8 cellular contexts compared by ENCODE assay signal in the genomic region with DNA sequence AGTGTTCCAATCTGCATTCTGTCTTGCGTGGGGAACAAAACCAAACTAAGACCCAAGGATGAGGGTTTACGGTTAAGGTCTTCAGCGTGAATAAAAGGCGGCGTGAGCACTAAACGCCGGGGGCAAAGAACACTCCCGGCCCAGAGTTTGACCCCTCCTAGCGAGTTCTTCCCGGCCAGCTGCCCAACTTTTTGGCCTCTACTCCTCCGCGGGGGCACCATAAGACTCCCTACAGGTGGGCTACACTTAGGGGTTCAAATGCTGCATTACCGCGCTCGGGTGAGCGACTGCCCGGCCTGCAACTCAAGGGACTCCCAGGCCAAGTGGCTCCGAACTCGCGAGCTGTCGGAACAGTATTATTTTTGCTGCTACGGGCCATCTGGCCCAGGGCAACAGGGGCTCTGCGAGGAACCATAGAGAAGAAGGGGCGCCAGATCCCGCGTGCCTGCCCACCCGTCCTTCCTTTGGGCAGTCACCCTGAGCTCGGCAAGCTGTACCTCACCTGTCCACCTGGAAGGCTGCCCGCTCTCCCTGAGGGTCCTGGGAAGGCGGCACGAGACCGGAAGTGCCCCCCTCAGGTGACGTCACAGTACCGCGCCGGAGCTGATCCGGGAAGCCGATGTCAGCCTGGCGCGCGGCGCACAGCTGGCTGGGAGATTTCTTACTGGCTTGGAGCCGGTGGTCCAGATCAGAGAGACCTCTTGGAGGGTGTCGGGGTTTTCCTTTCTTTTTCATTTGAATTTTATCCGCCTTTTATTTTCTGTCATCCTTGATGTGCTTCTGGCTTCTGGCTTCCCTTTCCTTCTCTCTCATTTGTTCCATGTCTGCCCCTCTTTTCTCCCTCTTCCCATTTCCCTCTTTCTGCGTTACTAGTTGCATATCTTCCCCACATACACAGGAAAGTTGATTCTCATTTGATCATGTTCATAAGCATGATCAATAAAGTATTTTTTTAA. TPM values are rescaled to one million over a fixed set of nuclear protein-coding genes. Genes with fewer than 3 reads are reported as not detected.
DNase-seq lines count a peak whose midpoint lies in the region; ATAC-seq and TF ChIP-seq lines count a peak whose summit lies in the region.

TSS of gene LDAH (minus strand) at position 567 of the 956 bp plus-strand sequence. CDS start 21,638 bp downstream, outside the sequence.

- DNase-seq in CD14-positive monocyte (ENCODE audit: low spot score) (peak; percentile 61), NCI-H748 treated with DMSO at 0.1 percent for 48 hours (lab: John Stamatoyannopoulos, UW) (peak; percentile 77), dorsolateral prefrontal cortex (peak; percentile 74 to 89 (median 86)), right lobe of liver (peak; percentile 91 to 94 (median 93))
- DNase-seq in activated CD4-positive, alpha-beta memory T cell treated with anti-CD3 and anti-CD28 coated beads for 36 hours, result peak; percentile 90
- peak; percentile 87 for DNase-seq in stimulated activated CD4-positive, alpha-beta T cell treated with anti-CD3 and anti-CD28 coated beads, Interleukin-4, amount 100 ng/mL, for 24 hours

- CTCF ChIA-PET in activated CD4-positive, alpha-beta memory T cell treated with anti-CD3 and anti-CD28 coated beads for 36 hours (lab: Charles Lee), result interaction anchor here (1.0 to 1.5 kb wide), 4 partner anchors 40 to 161 kb away, joined by 3 to 4 read pairs (median 4); no protein-coding TSS in a partner anchor

- POLR2A ChIA-PET in activated CD4-positive, alpha-beta memory T cell treated with anti-CD3 and anti-CD28 coated beads for 36 hours (lab: Charles Lee), result interaction anchor here (0.7 to 1.5 kb wide), 2 partner anchors 24 to 155 kb away, joined by 3 to 4 read pairs; no protein-coding TSS in a partner anchor

- peaks cover 9% of the 10 kb centered on the region for H3K4me1 Mint-ChIP-seq in CD14-positive monocyte
- peaks cover 32% of the 10 kb centered on the region for H3K4me1 Mint-ChIP-seq in activated CD4-positive, alpha-beta memory T cell treated with anti-CD3 and anti-CD28 coated beads for 36 hours (ENCODE audit: low read depth)

- H3K4me1 ChIP-seq in right lobe of liver, result no peaks in the 10 kb centered on the region

- TF ChIP-seq CTCF in CD14-positive monocyte (IDR thresholded peaks at IDR 0.05) (no peak), dorsolateral prefrontal cortex (IDR thresholded peaks at IDR 0.05 in 54 of 56, conservative IDR thresholded peaks at IDR 0.05 in 2 of 56; ENCODE audit: low read depth in 1 of 56, partially characterized antibody in 56 of 56) (peak in 12 of 56 donors; percentile 7 to 32 (median 14)), right lobe of liver (IDR thresholded peaks at IDR 0.05) (no peak)

- under 1% methylated on average over 21 of the region's 46 CpGs for WGBS in right lobe of liver (ENCODE audit: insufficient coverage, low coverage, low lambda C conversion rate, missing lambda C conversion rate)

- H3K9me3 Mint-ChIP-seq in CD14-positive monocyte, result peaks cover 0 to 3% (median 0%) of the 10 kb centered on the region in 7 donors
- H3K9me3 Mint-ChIP-seq in activated CD4-positive, alpha-beta memory T cell treated with anti-CD3 and anti-CD28 coated beads for 36 hours, result peaks cover 2% of the 10 kb centered on the region

- no peaks in the 10 kb centered on the region for H3K36me3 Mint-ChIP-seq in CD14-positive monocyte
- peaks cover 9% of the 10 kb centered on the region for H3K36me3 Mint-ChIP-seq in activated CD4-positive, alpha-beta memory T cell treated with anti-CD3 and anti-CD28 coated beads for 36 hours

- H3K27me3 Mint-ChIP-seq in CD14-positive monocyte (ENCODE audit: low read depth in 3 of 3), result peaks cover 3 to 17% (median 10%) of the 10 kb centered on the region in 3 donors
- no peaks in the 10 kb centered on the region for H3K27me3 Mint-ChIP-seq in activated CD4-positive, alpha-beta memory T cell treated with anti-CD3 and anti-CD28 coated beads for 36 hours

- H3K27me3 ChIP-seq in dorsolateral prefrontal cortex (no peaks in the 10 kb centered on the region), right lobe of liver (no peaks in the 10 kb centered on the region)

- H3K9me3 ChIP-seq in right lobe of liver, result no peaks in the 10 kb centered on the region

- intact Hi-C loops in CD14-positive monocyte (cut with micrococcal nuclease) (no loop called here), dorsolateral prefrontal cortex (cut with DNase I) (loop anchor here in 1 of 2 donors (5.0 kb wide), 2 partner anchors 156 to 171 kb away; partner anchors contain the start of genes GDF7 and HS1BP3), right lobe of liver (cut with DNase I) (no loop called here)
- intact Hi-C loops in activated CD4-positive, alpha-beta memory T cell treated with anti-CD3 and anti-CD28 coated beads for 36 hours (cut with micrococcal nuclease), result loop anchor here (2.0 kb wide), 4 partner anchors 172 to 922 kb away; partner anchors contain the start of genes HS1BP3, LAPTM4A, PUM2 and TTC32

- no peaks in the 10 kb centered on the region for H3K36me3 ChIP-seq in right lobe of liver

- H3K27ac ChIP-seq in dorsolateral prefrontal cortex (peak within 1 kb of the TSS in 53 of 59 donors; percentile 8 to 90 (median 75)), right lobe of liver (peak within 1 kb of the TSS; percentile 92 to 98 (median 95))

- ATAC-seq in GM19395 (IDR thresholded peaks at IDR 0.05; ENCODE audit: unreplicated experiment) (peak; percentile 89), HG03558 (IDR thresholded peaks at IDR 0.05; ENCODE audit: extremely low read depth, unreplicated experiment) (peak; percentile 70), right lobe of liver (peak; percentile 89 to 97 (median 93))

- H3K4me3 ChIP-seq in dorsolateral prefrontal cortex (peak within 1 kb of the TSS; percentile 67 to 99 (median 89)), right lobe of liver (peak within 1 kb of the TSS; percentile 66 to 86 (median 71))

- TF ChIP-seq POLR2A in right lobe of liver (IDR thresholded peaks at IDR 0.05), result peak; percentile 81

- H3K27ac Mint-ChIP-seq in CD14-positive monocyte, result peak within 1 kb of the TSS; percentile 89 to 96 (median 92)
- peak within 1 kb of the TSS; percentile 99 for H3K27ac Mint-ChIP-seq in activated CD4-positive, alpha-beta memory T cell treated with anti-CD3 and anti-CD28 coated beads for 36 hours

- peak within 1 kb of the TSS; percentile 96 to 99 for H3K4me3 Mint-ChIP-seq in CD14-positive monocyte
- peak within 1 kb of the TSS; percentile 96 for H3K4me3 Mint-ChIP-seq in activated CD4-positive, alpha-beta memory T cell treated with anti-CD3 and anti-CD28 coated beads for 36 hours

RNA-seq across cellular contexts. Expression of gene LDAH, which starts in this region (rescaled TPM):
- 1 to 10 TPM; 5.0 to 5.7 TPM for polyA plus RNA-seq in CD14-positive monocyte
- 10 to 100 TPM; 35.2 to 38.7 TPM for total RNA-seq in activated CD4-positive, alpha-beta memory T cell treated with anti-CD3 and anti-CD28 coated beads for 36 hours
- total RNA-seq in dorsolateral prefrontal cortex (10 to 100 TPM in 118 of 120 experiments, 1 to 10 TPM in 2; 8.1 to 24.0 (median 15.8) TPM), right lobe of liver (10 to 100 TPM in 5 of 6 experiments, 1 to 10 TPM in 1; 9.0 to 18.7 (median 14.1) TPM)

Comparison
In these comparisons a context has a peak if more than half of its experiments do, and no peak if none do; other contexts are left out.
1. Peak in every context shown above with its lines: DNase-seq, ATAC-seq, H3K4me3 ChIP-seq and H3K27ac ChIP-seq.